17 cellular contexts compared by ENCODE assay signal in genomic region chr14:35223927-35224326, GRCh38.
A peak's percentile ranks its signal among the peaks of the same experiment; 100 is the strongest.
DNase-seq lines count a peak whose midpoint lies in the region; ATAC-seq and TF ChIP-seq lines count a peak whose summit lies in the region.
"Had no signal": no experiment of that assay in that cellular context is flagged by ENCODE, and none has a peak within 500 bp of the region (broad histone marks: within the 10 kb centered on the region; RNA-seq: fewer than 3 reads in every experiment).

No MANE protein-coding gene starts in this region.

- BruUV-seq in IMR-90 (replicated peaks; lab: Mats Ljungman, UMichigan), result no TSS peak

- peaks cover 30% of the 10 kb centered on the region for H3K4me1 Mint-ChIP-seq in T-helper 17 cell

- no peaks in the 10 kb centered on the region for H3K9me3 ChIP-seq in IMR-90 (ENCODE audit: control insufficient read depth, insufficient read depth, low read length)
- no peaks in the 10 kb centered on the region for H3K9me3 ChIP-seq in T-helper 17 cell (ENCODE audit: control insufficient read depth, low read length, poor library complexity, severe bottlenecking)
- no peaks in the 10 kb centered on the region for H3K9me3 ChIP-seq in fibroblast of lung (ENCODE audit: control insufficient read depth, insufficient read depth, low read depth, low read length)
- no peaks in the 10 kb centered on the region for H3K9me3 ChIP-seq in gastrocnemius medialis
- H3K9me3 ChIP-seq in right atrium auricular region, result no peaks in the 10 kb centered on the region
- H3K9me3 ChIP-seq: MG63, SJCRH30 had no signal

- H2BK20ac ChIP-seq in IMR-90 (ENCODE audit: low read depth, low read length), result no peak overlapping the region

- CTCF ChIA-PET in IMR-90 (lab: Yijun Ruan, JAX), result interaction anchor here (0.9 kb wide), 1 partner anchor 9 kb away, joined by 10 read pairs; no protein-coding TSS in a partner anchor

- TF ChIP-seq RAD21 in IMR-90 (IDR thresholded peaks at IDR 0.05; ENCODE audit: low read length), result no peak

- no peak overlapping the region for H3K56ac ChIP-seq in IMR-90 (ENCODE audit: extremely low read depth, insufficient read depth, low read length)

- H4K20me1 ChIP-seq in IMR-90 (ENCODE audit: insufficient read depth, low read length) (no peaks in the 10 kb centered on the region), fibroblast of lung (ENCODE audit: control insufficient read depth, extremely low read depth, insufficient read depth, low read length) (no peaks in the 10 kb centered on the region)

- in situ Hi-C loops in IMR-90 (cut with MboI; ENCODE audit: low sequenced_read_pairs), result no loop called here
- in situ Hi-C loops in gastrocnemius medialis (cut with MboI; ENCODE audit: low sequenced_read_pairs in 4 of 4), result no loop called here

- peaks cover 5% of the 10 kb centered on the region for H3K36me3 Mint-ChIP-seq in T-helper 17 cell (ENCODE audit: low read depth)

- ATAC-seq in IMR-90 (ENCODE audit: low read depth) (peak; percentile 29; the same call in 1 of the 2 replicates), T-helper 17 cell (no peak), gastrocnemius medialis (peak; percentile 44 to 65)

- DNase-seq in IMR-90 (peak; percentile 43), T-helper 17 cell (no peak), fibroblast of lung (ENCODE audit: low read depth in 2 of 2) (peak; percentile 15 to 30), gastrocnemius medialis (no peak), right atrium auricular region (ENCODE audit: low spot score) (no peak), NCI-H2171 (lab: John Stamatoyannopoulos, UW) (no peak), SW480 (ENCODE audit: low spot score) (no peak)
- DNase-seq: ACHN, AML-193, COR-L47, MG63, NCI-H1930, NCI-H446, NCI-H748 treated with DMSO at 0.1 percent for 48 hours, PC-9, SJCRH30 had no signal

- H3K27me3 Mint-ChIP-seq in T-helper 17 cell, result no peaks in the 10 kb centered on the region

- H3K27me3 ChIP-seq in IMR-90 (ENCODE audit: control insufficient read depth, insufficient read depth, low read length) (no peaks in the 10 kb centered on the region), fibroblast of lung (ENCODE audit: control insufficient read depth, insufficient read depth, low read length) (no peaks in the 10 kb centered on the region), gastrocnemius medialis (no peaks in the 10 kb centered on the region), right atrium auricular region (no peaks in the 10 kb centered on the region)
- H3K27me3 ChIP-seq: MG63, SJCRH30 had no signal

- intact Hi-C loops in IMR-90 (cut with micrococcal nuclease) (no loop called here), gastrocnemius medialis (cut with DNase I; ENCODE audit: low total_unique reads) (loop anchor here (10.0 kb wide), 1 partner anchor 79 kb away; no protein-coding TSS in a partner anchor)

- H4K8ac ChIP-seq in IMR-90 (ENCODE audit: low read depth in 2 of 2, low read length in 2 of 2), result no peak overlapping the region

- dilution Hi-C loops in IMR-90 (cut with HindIII; ENCODE audit: low sequenced_read_pairs, unreplicated experiment), result no loop called here

- H3K23ac ChIP-seq in IMR-90 (ENCODE audit: low read depth, low read length), result no peak overlapping the region

- no peak overlapping the region for H3K27ac ChIP-seq in IMR-90 (ENCODE audit: insufficient read depth, low read length)
- H3K27ac ChIP-seq in fibroblast of lung (ENCODE audit: insufficient read depth, low read length), result no peak overlapping the region
- H3K27ac ChIP-seq in gastrocnemius medialis, result peak overlapping the region in 2 of 4 donors; percentile 0 to 38
- H3K27ac ChIP-seq in right atrium auricular region, result no peak overlapping the region
- H3K27ac ChIP-seq: PC-9, SJCRH30 had no signal

- H3K36me3 ChIP-seq in IMR-90 (ENCODE audit: control insufficient read depth, insufficient read depth, low read length) (no peaks in the 10 kb centered on the region), fibroblast of lung (ENCODE audit: control insufficient read depth, insufficient read depth, low read length) (no peaks in the 10 kb centered on the region), gastrocnemius medialis (no peaks in the 10 kb centered on the region), right atrium auricular region (no peaks in the 10 kb centered on the region)
- H3K36me3 ChIP-seq: MG63, SJCRH30 had no signal

- H3K18ac ChIP-seq in IMR-90 (ENCODE audit: low read depth, low read length), result no peak overlapping the region

- peaks cover 0 to 6% of the 10 kb centered on the region in 2 experiments; a peak in 2 of 4 replicates for H3K79me1 ChIP-seq in IMR-90 (ENCODE audit: low read depth in 1 of 2, low read length in 2 of 2)

- H3K79me2 ChIP-seq in fibroblast of lung (ENCODE audit: control insufficient read depth, insufficient read depth, low read length), result no peaks in the 10 kb centered on the region

- H4K91ac ChIP-seq in IMR-90 (ENCODE audit: insufficient read depth, low read depth, low read length), result no peak overlapping the region

- no peak overlapping the region for H2BK15ac ChIP-seq in IMR-90 (ENCODE audit: low read depth, low read length)

- no peak overlapping the region for H3K4me3 ChIP-seq in IMR-90 (ENCODE audit: insufficient read depth, low read depth, low read length)
- no peak overlapping the region for H3K4me3 ChIP-seq in fibroblast of lung (replicated peaks in 1 of 4; ENCODE audit: control extremely low read depth in 1 of 4, insufficient read depth in 1 of 4, low read depth in 3 of 4, low read length in 4 of 4)
- no peak overlapping the region for H3K4me3 ChIP-seq in gastrocnemius medialis
- H3K4me3 ChIP-seq in right atrium auricular region, result no peak overlapping the region
- H3K4me3 ChIP-seq: MG63, PC-9, SJCRH30 had no signal

- H3K27ac Mint-ChIP-seq in T-helper 17 cell, result peak overlapping the region; percentile 90

- no peak overlapping the region for H3K4me2 ChIP-seq in IMR-90 (ENCODE audit: low read depth, low read length)
- no peak overlapping the region for H3K4me2 ChIP-seq in fibroblast of lung (ENCODE audit: extremely low read depth, insufficient read depth, low read length)
- H3K4me2 ChIP-seq: PC-9 had no signal

- no peak overlapping the region for H3K14ac ChIP-seq in IMR-90 (replicated peaks; ENCODE audit: low read depth, low read length)

- no peak overlapping the region for H3K4ac ChIP-seq in IMR-90 (ENCODE audit: low read depth, low read length)

- POLR2A ChIA-PET in IMR-90 (lab: Charles Lee; ENCODE audit: unreplicated experiment), result no interaction called here

- H3K4me1 ChIP-seq in IMR-90 (ENCODE audit: control insufficient read depth, insufficient read depth, low read length) (no peaks in the 10 kb centered on the region), fibroblast of lung (ENCODE audit: control insufficient read depth, extremely low read depth, insufficient read depth, low read length) (no peaks in the 10 kb centered on the region), gastrocnemius medialis (peaks cover 11 to 13% of the 10 kb centered on the region in 2 donors), right atrium auricular region (no peaks in the 10 kb centered on the region)
- H3K4me1 ChIP-seq: SJCRH30 had no signal

- H3K4me3 Mint-ChIP-seq in T-helper 17 cell, result no peak overlapping the region
- H3K4me3 Mint-ChIP-seq: CD14-positive monocyte had no signal

- H3K9me1 ChIP-seq in IMR-90 (ENCODE audit: insufficient read depth, low read length), result peaks cover 5% of the 10 kb centered on the region; the same call in 1 of the 2 replicates

- H2AK5ac ChIP-seq in IMR-90 (ENCODE audit: low read depth, low read length), result no peak overlapping the region

- H2AFZ ChIP-seq in IMR-90 (replicated peaks; ENCODE audit: low read length, poor library complexity) (no peak overlapping the region), fibroblast of lung (ENCODE audit: low read length) (no peak overlapping the region)
- H2AFZ ChIP-seq: PC-9 had no signal

- no peak for TF ChIP-seq CTCF in IMR-90 (conservative IDR thresholded peaks at IDR 0.05; ENCODE audit: low read depth, low read length)
- TF ChIP-seq CTCF in fibroblast of lung (conservative IDR thresholded peaks at IDR 0.05 in 1 of 2, IDR thresholded peaks at IDR 0.05 in 1 of 2; ENCODE audit: low read depth in 1 of 2, low read length in 2 of 2), result no peak
- TF ChIP-seq CTCF in gastrocnemius medialis (IDR thresholded peaks at IDR 0.05 in 4 of 5, conservative IDR thresholded peaks at IDR 0.05 in 1 of 5), result no peak
- no peak for TF ChIP-seq CTCF in right atrium auricular region (IDR thresholded peaks at IDR 0.05)

- H2BK5ac ChIP-seq in IMR-90 (ENCODE audit: low read depth, low read length, poor library complexity, severe bottlenecking), result no peak overlapping the region

- no peak overlapping the region for H4K5ac ChIP-seq in IMR-90 (ENCODE audit: low read depth, low read length)

- H2AK9ac ChIP-seq in IMR-90 (replicated peaks; ENCODE audit: low read depth, low read length, poor library complexity), result no peak overlapping the region

- H3K9ac ChIP-seq in IMR-90 (ENCODE audit: low read depth, low read length), result no peak overlapping the region
- no peak overlapping the region for H3K9ac ChIP-seq in fibroblast of lung (ENCODE audit: insufficient read depth, low read length)

- no peak for TF ChIP-seq POLR2A in IMR-90 (IDR thresholded peaks at IDR 0.05; ENCODE audit: low read depth, low read length)
- TF ChIP-seq POLR2A in gastrocnemius medialis (IDR thresholded peaks at IDR 0.05), result no peak

- no peak overlapping the region for H2BK120ac ChIP-seq in IMR-90 (ENCODE audit: low read depth, low read length)

TF ChIP-seq in IMR-90, 13 proteins besides CTCF, POLR2A, EP300 and RAD21 (continues in another document):
- TF ChIP-seq FOS (IDR thresholded peaks at IDR 0.05; ENCODE audit: low read depth, low read length) (no peak), SMC3 (IDR thresholded peaks at IDR 0.05; ENCODE audit: low read depth, low read length) (no peak), MAFK (IDR thresholded peaks at IDR 0.05; ENCODE audit: low read depth, low read length) (no peak), CEBPB (IDR thresholded peaks at IDR 0.05; ENCODE audit: low read depth, low read length) (no peak), MXI1 (IDR thresholded peaks at IDR 0.05; ENCODE audit: borderline replicate concordance, low read depth, low read length) (no peak), ELK1 (IDR thresholded peaks at IDR 0.05; ENCODE audit: borderline replicate concordance, low read depth, low read length) (no peak)

Comparison
In these comparisons a context has a peak if more than half of its experiments do, and no peak if none do; other contexts are left out.
1. DNase-seq: peak in IMR-90 (single experiment) and fibroblast of lung (2 of 2); none in T-helper 17 cell (0 of 3), gastrocnemius medialis (0 of 2), right atrium auricular region (single experiment), NCI-H2171 (single experiment) and SW480 (single experiment).